2 cellular contexts compared by ENCODE assay signal in the genomic region with DNA sequence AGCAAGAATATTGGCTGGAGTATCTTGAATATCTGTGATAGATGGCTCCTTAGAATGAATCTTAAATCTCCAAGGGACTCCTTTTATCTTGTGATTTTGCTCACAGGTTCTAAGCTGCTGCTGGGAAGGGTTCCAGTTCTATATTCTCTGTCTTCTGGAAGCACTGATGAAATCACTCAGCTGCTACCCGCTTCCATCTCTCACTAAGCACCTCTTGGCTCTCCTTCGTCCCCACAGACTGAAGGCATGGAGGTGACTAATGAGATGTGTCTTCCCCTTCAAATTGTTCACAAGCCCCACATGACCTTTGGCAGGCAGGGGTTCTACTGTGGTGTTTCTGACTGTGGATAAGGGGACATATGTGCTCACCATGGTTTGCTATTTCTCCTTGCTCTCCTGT.
TF ChIP-seq lines count a peak whose summit lies in the region.

No MANE protein-coding gene starts in this region.

TF ChIP-seq in GM23338, 12 proteins besides CTCF, POLR2A, EP300 and RAD21 (continued from another document):
- TF ChIP-seq ZNF114 (CRISPR knock-in tag; IDR thresholded peaks at IDR 0.05) (no peak), EZH2 (IDR thresholded peaks at IDR 0.05; ENCODE audit: low read depth, unreplicated experiment) (no peak), ZNF331 (CRISPR knock-in tag; IDR thresholded peaks at IDR 0.05; ENCODE audit: low read depth) (no peak), STAT1 (IDR thresholded peaks at IDR 0.05; ENCODE audit: unreplicated experiment) (no peak), POLR2AphosphoS5 (IDR thresholded peaks at IDR 0.05; ENCODE audit: low read depth) (no peak), NANOG (IDR thresholded peaks at IDR 0.05; ENCODE audit: borderline replicate concordance) (no peak)
- TF ChIP-seq, protein P1, sequence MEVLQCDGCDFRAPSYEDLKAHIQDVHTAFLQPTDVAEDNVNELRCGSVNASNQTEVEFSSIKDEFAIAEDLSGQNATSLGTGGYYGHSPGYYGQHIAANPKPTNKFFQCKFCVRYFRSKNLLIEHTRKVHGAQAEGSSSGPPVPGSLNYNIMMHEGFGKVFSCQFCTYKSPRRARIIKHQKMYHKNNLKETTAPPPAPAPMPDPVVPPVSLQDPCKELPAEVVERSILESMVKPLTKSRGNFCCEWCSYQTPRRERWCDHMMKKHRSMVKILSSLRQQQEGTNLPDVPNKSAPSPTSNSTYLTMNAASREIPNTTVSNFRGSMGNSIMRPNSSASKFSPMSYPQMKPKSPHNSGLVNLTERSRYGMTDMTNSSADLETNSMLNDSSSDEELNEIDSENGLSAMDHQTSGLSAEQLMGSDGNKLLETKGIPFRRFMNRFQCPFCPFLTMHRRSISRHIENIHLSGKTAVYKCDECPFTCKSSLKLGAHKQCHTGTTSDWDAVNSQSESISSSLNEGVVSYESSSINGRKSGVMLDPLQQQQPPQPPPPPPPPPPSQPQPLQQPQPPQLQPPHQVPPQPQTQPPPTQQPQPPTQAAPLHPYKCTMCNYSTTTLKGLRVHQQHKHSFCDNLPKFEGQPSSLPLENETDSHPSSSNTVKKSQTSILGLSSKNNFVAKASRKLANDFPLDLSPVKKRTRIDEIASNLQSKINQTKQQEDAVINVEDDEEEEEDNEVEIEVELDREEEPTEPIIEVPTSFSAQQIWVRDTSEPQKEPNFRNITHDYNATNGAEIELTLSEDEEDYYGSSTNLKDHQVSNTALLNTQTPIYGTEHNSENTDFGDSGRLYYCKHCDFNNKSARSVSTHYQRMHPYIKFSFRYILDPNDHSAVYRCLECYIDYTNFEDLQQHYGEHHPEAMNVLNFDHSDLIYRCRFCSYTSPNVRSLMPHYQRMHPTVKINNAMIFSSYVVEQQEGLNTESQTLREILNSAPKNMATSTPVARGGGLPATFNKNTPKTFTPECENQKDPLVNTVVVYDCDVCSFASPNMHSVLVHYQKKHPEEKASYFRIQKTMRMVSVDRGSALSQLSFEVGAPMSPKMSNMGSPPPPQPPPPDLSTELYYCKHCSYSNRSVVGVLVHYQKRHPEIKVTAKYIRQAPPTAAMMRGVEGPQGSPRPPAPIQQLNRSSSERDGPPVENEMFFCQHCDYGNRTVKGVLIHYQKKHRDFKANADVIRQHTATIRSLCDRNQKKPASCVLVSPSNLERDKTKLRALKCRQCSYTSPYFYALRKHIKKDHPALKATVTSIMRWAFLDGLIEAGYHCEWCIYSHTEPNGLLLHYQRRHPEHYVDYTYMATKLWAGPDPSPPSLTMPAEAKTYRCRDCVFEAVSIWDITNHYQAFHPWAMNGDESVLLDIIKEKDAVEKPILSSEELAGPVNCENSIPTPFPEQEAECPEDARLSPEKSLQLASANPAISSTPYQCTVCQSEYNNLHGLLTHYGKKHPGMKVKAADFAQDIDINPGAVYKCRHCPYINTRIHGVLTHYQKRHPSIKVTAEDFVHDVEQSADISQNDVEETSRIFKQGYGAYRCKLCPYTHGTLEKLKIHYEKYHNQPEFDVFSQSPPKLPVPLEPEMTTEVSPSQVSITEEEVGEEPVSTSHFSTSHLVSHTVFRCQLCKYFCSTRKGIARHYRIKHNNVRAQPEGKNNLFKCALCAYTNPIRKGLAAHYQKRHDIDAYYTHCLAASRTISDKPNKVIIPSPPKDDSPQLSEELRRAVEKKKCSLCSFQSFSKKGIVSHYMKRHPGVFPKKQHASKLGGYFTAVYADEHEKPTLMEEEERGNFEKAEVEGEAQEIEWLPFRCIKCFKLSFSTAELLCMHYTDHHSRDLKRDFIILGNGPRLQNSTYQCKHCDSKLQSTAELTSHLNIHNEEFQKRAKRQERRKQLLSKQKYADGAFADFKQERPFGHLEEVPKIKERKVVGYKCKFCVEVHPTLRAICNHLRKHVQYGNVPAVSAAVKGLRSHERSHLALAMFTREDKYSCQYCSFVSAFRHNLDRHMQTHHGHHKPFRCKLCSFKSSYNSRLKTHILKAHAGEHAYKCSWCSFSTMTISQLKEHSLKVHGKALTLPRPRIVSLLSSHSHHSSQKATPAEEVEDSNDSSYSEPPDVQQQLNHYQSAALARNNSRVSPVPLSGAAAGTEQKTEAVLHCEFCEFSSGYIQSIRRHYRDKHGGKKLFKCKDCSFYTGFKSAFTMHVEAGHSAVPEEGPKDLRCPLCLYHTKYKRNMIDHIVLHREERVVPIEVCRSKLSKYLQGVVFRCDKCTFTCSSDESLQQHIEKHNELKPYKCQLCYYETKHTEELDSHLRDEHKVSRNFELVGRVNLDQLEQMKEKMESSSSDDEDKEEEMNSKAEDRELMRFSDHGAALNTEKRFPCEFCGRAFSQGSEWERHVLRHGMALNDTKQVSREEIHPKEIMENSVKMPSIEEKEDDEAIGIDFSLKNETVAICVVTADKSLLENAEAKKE (CRISPR knock-in tag; IDR thresholded peaks at IDR 0.05): no peak
- TF ChIP-seq, protein P2, sequence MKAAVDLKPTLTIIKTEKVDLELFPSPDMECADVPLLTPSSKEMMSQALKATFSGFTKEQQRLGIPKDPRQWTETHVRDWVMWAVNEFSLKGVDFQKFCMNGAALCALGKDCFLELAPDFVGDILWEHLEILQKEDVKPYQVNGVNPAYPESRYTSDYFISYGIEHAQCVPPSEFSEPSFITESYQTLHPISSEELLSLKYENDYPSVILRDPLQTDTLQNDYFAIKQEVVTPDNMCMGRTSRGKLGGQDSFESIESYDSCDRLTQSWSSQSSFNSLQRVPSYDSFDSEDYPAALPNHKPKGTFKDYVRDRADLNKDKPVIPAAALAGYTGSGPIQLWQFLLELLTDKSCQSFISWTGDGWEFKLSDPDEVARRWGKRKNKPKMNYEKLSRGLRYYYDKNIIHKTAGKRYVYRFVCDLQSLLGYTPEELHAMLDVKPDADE (IDR thresholded peaks at IDR 0.05): no peak

TF ChIP-seq in WTC11, 78 proteins besides CTCF, POLR2A, EP300 and RAD21 (continued from another document):
- TF ChIP-seq, protein P3, sequence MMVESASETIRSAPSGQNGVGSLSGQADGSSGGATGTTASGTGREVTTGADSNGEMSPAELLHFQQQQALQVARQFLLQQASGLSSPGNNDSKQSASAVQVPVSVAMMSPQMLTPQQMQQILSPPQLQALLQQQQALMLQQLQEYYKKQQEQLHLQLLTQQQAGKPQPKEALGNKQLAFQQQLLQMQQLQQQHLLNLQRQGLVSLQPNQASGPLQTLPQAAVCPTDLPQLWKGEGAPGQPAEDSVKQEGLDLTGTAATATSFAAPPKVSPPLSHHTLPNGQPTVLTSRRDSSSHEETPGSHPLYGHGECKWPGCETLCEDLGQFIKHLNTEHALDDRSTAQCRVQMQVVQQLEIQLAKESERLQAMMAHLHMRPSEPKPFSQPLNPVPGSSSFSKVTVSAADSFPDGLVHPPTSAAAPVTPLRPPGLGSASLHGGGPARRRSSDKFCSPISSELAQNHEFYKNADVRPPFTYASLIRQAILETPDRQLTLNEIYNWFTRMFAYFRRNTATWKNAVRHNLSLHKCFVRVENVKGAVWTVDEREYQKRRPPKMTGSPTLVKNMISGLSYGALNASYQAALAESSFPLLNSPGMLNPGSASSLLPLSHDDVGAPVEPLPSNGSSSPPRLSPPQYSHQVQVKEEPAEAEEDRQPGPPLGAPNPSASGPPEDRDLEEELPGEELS (CRISPR knock-in tag; IDR thresholded peaks at IDR 0.05): no peak
- no peak for TF ChIP-seq FOXP1 (CRISPR knock-in tag; IDR thresholded peaks at IDR 0.05; ENCODE audit: borderline replicate concordance)
- no peak for TF ChIP-seq ZNF671 (CRISPR knock-in tag; IDR thresholded peaks at IDR 0.05)
- no peak for TF ChIP-seq NFYB (CRISPR knock-in tag; conservative IDR thresholded peaks at IDR 0.05; ENCODE audit: low read depth)
- no peak for TF ChIP-seq OVOL2 (CRISPR knock-in tag; IDR thresholded peaks at IDR 0.05; ENCODE audit: borderline replicate concordance)
